In genomic region chr22:28921585-28921879, GRCh38 we compare ENCODE assay signal across 16 cellular contexts.
"Had no signal": no experiment of that assay in that cellular context is flagged by ENCODE, and none has a peak within 500 bp of the region (broad histone marks: within the 10 kb centered on the region; RNA-seq: fewer than 3 reads in every experiment).

No MANE protein-coding gene starts in this region.

- H3K4me1 Mint-ChIP-seq: activated CD8-positive, alpha-beta memory T cell treated with anti-CD3 and anti-CD28 coated beads, Interleukin-2, amount 10 ng/mL, durations not matched to agents 7 days and 5 days; central memory CD8-positive, alpha-beta T cell; stimulated activated effector memory CD8-positive, alpha-beta T cell treated with anti-CD3 and anti-CD28 coated beads, Interleukin-12 subunit alpha, Interleukin-12 subunit beta, amount 100 ng/mL, for 72 hours; T-cell had no signal

- H3K4me3 Mint-ChIP-seq: activated CD8-positive, alpha-beta memory T cell treated with anti-CD3 and anti-CD28 coated beads, Interleukin-2, amount 10 ng/mL, durations not matched to agents 7 days and 5 days; activated naive CD4-positive, alpha-beta T cell treated with anti-CD3 and anti-CD28 coated beads, Interleukin-2, amount 50 U/mL, for 24 hours; activated T-cell treated with anti-CD3 and anti-CD28 coated beads, Interleukin-2, amount 50 U/mL, for 24 hours; central memory CD8-positive, alpha-beta T cell; stimulated activated effector memory CD8-positive, alpha-beta T cell treated with anti-CD3 and anti-CD28 coated beads, Interleukin-12 subunit alpha, Interleukin-12 subunit beta, amount 100 ng/mL, for 72 hours; T-cell had no signal

- H3K27ac Mint-ChIP-seq: activated CD8-positive, alpha-beta memory T cell treated with anti-CD3 and anti-CD28 coated beads, Interleukin-2, amount 10 ng/mL, durations not matched to agents 7 days and 5 days; activated naive CD4-positive, alpha-beta T cell treated with anti-CD3 and anti-CD28 coated beads, Interleukin-2, amount 50 U/mL, for 24 hours; activated T-cell treated with anti-CD3 and anti-CD28 coated beads, Interleukin-2, amount 50 U/mL, for 24 hours; stimulated activated effector memory CD8-positive, alpha-beta T cell treated with anti-CD3 and anti-CD28 coated beads, Interleukin-12 subunit alpha, Interleukin-12 subunit beta, amount 100 ng/mL, for 72 hours; T-cell had no signal

- H3K4me3 ChIP-seq: coronary artery, heart left ventricle, tibial artery, uterus had no signal

- H3K9me3 Mint-ChIP-seq: activated naive CD4-positive, alpha-beta T cell treated with anti-CD3 and anti-CD28 coated beads, Interleukin-2, amount 50 U/mL, for 24 hours; activated T-cell treated with anti-CD3 and anti-CD28 coated beads, Interleukin-2, amount 50 U/mL, for 24 hours; central memory CD8-positive, alpha-beta T cell; stimulated activated effector memory CD8-positive, alpha-beta T cell treated with anti-CD3 and anti-CD28 coated beads, Interleukin-12 subunit alpha, Interleukin-12 subunit beta, amount 100 ng/mL, for 72 hours; T-cell had no signal

- H3K27ac ChIP-seq: coronary artery, heart left ventricle, neutrophil, uterus, VCaP had no signal

- H3K36me3 ChIP-seq: heart left ventricle, neutrophil, tibial artery, uterus had no signal

- ATAC-seq: activated CD8-positive, alpha-beta memory T cell treated with anti-CD3 and anti-CD28 coated beads, Interleukin-2, amount 10 ng/mL, durations not matched to agents 7 days and 5 days; heart left ventricle; stimulated activated effector memory CD8-positive, alpha-beta T cell treated with anti-CD3 and anti-CD28 coated beads, Interleukin-12 subunit alpha, Interleukin-12 subunit beta, amount 100 ng/mL, for 72 hours; T-cell had no signal

- H3K36me3 Mint-ChIP-seq: activated CD8-positive, alpha-beta memory T cell treated with anti-CD3 and anti-CD28 coated beads, Interleukin-2, amount 10 ng/mL, durations not matched to agents 7 days and 5 days; activated naive CD4-positive, alpha-beta T cell treated with anti-CD3 and anti-CD28 coated beads, Interleukin-2, amount 50 U/mL, for 24 hours; stimulated activated effector memory CD8-positive, alpha-beta T cell treated with anti-CD3 and anti-CD28 coated beads, Interleukin-12 subunit alpha, Interleukin-12 subunit beta, amount 100 ng/mL, for 72 hours; T-cell had no signal

- H3K9me3 ChIP-seq: heart left ventricle, neutrophil, tibial artery, uterus had no signal

- H3K27me3 ChIP-seq: heart left ventricle, tibial artery, uterus had no signal

- DNase-seq: activated CD4-positive, alpha-beta T cell treated with anti-CD3 and anti-CD28 coated beads, Interleukin-2, amount 50 U/mL, for 48 hours; activated CD8-positive, alpha-beta memory T cell treated with anti-CD3 and anti-CD28 coated beads, Interleukin-2, amount 10 ng/mL, durations not matched to agents 7 days and 5 days; activated effector memory CD4-positive, alpha-beta T cell treated with Interleukin-2 at 50 U/mL for 16 hours; activated T-cell treated with anti-CD3 and anti-CD28 coated beads, Interleukin-2, amount 50 U/mL, for 24 hours; effector CD4-positive, alpha-beta T cell; heart left ventricle; retina; T-cell; tibial artery; uterus had no signal
